16 cellular contexts compared by ENCODE assay signal in genomic region chr3:122908251-122908650, GRCh38.
A peak's percentile ranks its signal among the peaks of the same experiment; 100 is the strongest.
DNase-seq lines count a peak whose midpoint lies in the region; TF ChIP-seq lines count a peak whose summit lies in the region.
"Had no signal": no experiment of that assay in that cellular context is flagged by ENCODE, and none has a peak within 500 bp of the region (broad histone marks: within the 10 kb centered on the region; RNA-seq: fewer than 3 reads in every experiment).

No MANE protein-coding gene starts in this region.

- H3K36me3 ChIP-seq in H7 (replicated peaks; ENCODE audit: control insufficient read depth, insufficient read depth, low read length) (no peaks in the 10 kb centered on the region), trophoblast cell (ENCODE audit: control insufficient read depth in 1 of 2, insufficient read depth in 2 of 2, low read length in 2 of 2) (no peaks in the 10 kb centered on the region)
- H3K36me3 ChIP-seq: BLaER1 had no signal

- H3K4me3 Mint-ChIP-seq in type B pancreatic cell: no peak overlapping the region
- H3K4me3 Mint-ChIP-seq: CD14-positive monocyte; CD4-positive, alpha-beta memory T cell; GM23338 had no signal

- H3K23ac ChIP-seq in trophoblast cell (ENCODE audit: low read length): no peak overlapping the region

- no CpG with 5 or more reads among the region's 3 CpGs for WGBS in trophoblast cell (ENCODE audit: extremely low coverage, insufficient coverage, insufficient read length)

- no peaks in the 10 kb centered on the region for H3K79me2 ChIP-seq in trophoblast cell (ENCODE audit: control insufficient read depth, insufficient read depth, low read length, poor library complexity)

- H3K4ac ChIP-seq in trophoblast cell (ENCODE audit: low read depth, low read length): no peak overlapping the region

- no peak overlapping the region for H4K12ac ChIP-seq in trophoblast cell (ENCODE audit: low read depth, low read length)

- no peaks in the 10 kb centered on the region for H3K27me3 Mint-ChIP-seq in type B pancreatic cell

- no peaks in the 10 kb centered on the region for H3K4me1 ChIP-seq in trophoblast cell (ENCODE audit: control insufficient read depth in 1 of 2, insufficient read depth in 2 of 2, low read length in 2 of 2)
- H3K4me1 ChIP-seq: BLaER1 had no signal

- no peaks in the 10 kb centered on the region for H3K36me3 Mint-ChIP-seq in type B pancreatic cell
- H3K36me3 Mint-ChIP-seq: CD14-positive monocyte; CD4-positive, alpha-beta memory T cell had no signal

- H3K4me2 ChIP-seq in trophoblast cell (ENCODE audit: low read length): no peak overlapping the region
- H3K4me2 ChIP-seq: BLaER1, GM23338 had no signal

- no peak overlapping the region for H3K27ac Mint-ChIP-seq in type B pancreatic cell
- H3K27ac Mint-ChIP-seq: CD14-positive monocyte; CD4-positive, alpha-beta memory T cell; GM23338 had no signal

- H2BK5ac ChIP-seq in trophoblast cell (ENCODE audit: low read depth, low read length, poor library complexity): no peak overlapping the region

- no peak overlapping the region for H2AK5ac ChIP-seq in trophoblast cell (ENCODE audit: low read length)

- H3K79me1 ChIP-seq in trophoblast cell (ENCODE audit: low read length): no peaks in the 10 kb centered on the region

- H3K9me3 Mint-ChIP-seq in type B pancreatic cell: peaks cover 9% of the 10 kb centered on the region
- H3K9me3 Mint-ChIP-seq: GM23338 had no signal

- H2BK12ac ChIP-seq in trophoblast cell (ENCODE audit: low read length): no peak overlapping the region

- H3K9me3 ChIP-seq in trophoblast cell (ENCODE audit: insufficient read depth, low read depth, low read length): peaks cover 3% of the 10 kb centered on the region

- H4K91ac ChIP-seq in trophoblast cell (ENCODE audit: low read depth, low read length): no peak overlapping the region

- no peak overlapping the region for H2BK120ac ChIP-seq in trophoblast cell (ENCODE audit: insufficient read depth, low read length, poor library complexity)

- DNase-seq in H7 (peak; percentile 29), NCI-H69 (lab: John Stamatoyannopoulos, UW) (peak; percentile 3), islet precursor cell (peak; percentile 48), trophoblast cell (peak; percentile 49 to 69), type B pancreatic cell (ENCODE audit: extremely low spot score, unreplicated experiment) (no peak), NCI-H2171 treated with DMSO at 0.1 percent for 48 hours (lab: John Stamatoyannopoulos, UW) (no peak), HuH-7 (ENCODE audit: low spot score) (no peak)
- DNase-seq: 8988T; CD4-positive, alpha-beta memory T cell; DMS153; DMS79; GDM1; IMR-90 had no signal

- no peak overlapping the region for H3K9ac ChIP-seq in trophoblast cell (ENCODE audit: low read length)
- H3K9ac ChIP-seq: BLaER1 had no signal

- H4K8ac ChIP-seq in trophoblast cell (ENCODE audit: low read depth, low read length): no peak overlapping the region

- no peaks in the 10 kb centered on the region for H3K4me1 Mint-ChIP-seq in type B pancreatic cell (ENCODE audit: unreplicated experiment)
- H3K4me1 Mint-ChIP-seq: CD14-positive monocyte had no signal

- no peaks in the 10 kb centered on the region for H3K27me3 ChIP-seq in H7 (ENCODE audit: control insufficient read depth, insufficient read depth, low read length)
- no peaks in the 10 kb centered on the region for H3K27me3 ChIP-seq in trophoblast cell (ENCODE audit: insufficient read depth, low read length)
- H3K27me3 ChIP-seq: BLaER1 had no signal

- no peak overlapping the region for H2AFZ ChIP-seq in trophoblast cell (ENCODE audit: insufficient read depth, low read length, poor library complexity)
- H2AFZ ChIP-seq: GM23338 had no signal

- H3K14ac ChIP-seq in trophoblast cell (ENCODE audit: low read length): no peak overlapping the region

- no peak overlapping the region for H3K18ac ChIP-seq in trophoblast cell (ENCODE audit: low read length)

- TF ChIP-seq CTCF in type B pancreatic cell (conservative IDR thresholded peaks at IDR 0.05): no peak

- H3K4me3 ChIP-seq in H7 (ENCODE audit: insufficient read depth, low read depth, low read length) (no peak overlapping the region), trophoblast cell (ENCODE audit: low read depth, low read length) (no peak overlapping the region)
- H3K4me3 ChIP-seq: BLaER1, GM23338 had no signal

- no peak overlapping the region for H3K27ac ChIP-seq in trophoblast cell (ENCODE audit: low read depth, low read length)
- H3K27ac ChIP-seq: BLaER1 had no signal

Comparison
In these comparisons a context has a peak if more than half of its experiments do, and no peak if none do; other contexts are left out.
1. DNase-seq: peak in H7 (single experiment), NCI-H69 (single experiment), islet precursor cell (single experiment) and trophoblast cell (2 of 2); none in type B pancreatic cell (single experiment), NCI-H2171 treated with DMSO at 0.1 percent for 48 hours (single experiment) and HuH-7 (single experiment).